9 cellular contexts compared by ENCODE assay signal in the genomic region with DNA sequence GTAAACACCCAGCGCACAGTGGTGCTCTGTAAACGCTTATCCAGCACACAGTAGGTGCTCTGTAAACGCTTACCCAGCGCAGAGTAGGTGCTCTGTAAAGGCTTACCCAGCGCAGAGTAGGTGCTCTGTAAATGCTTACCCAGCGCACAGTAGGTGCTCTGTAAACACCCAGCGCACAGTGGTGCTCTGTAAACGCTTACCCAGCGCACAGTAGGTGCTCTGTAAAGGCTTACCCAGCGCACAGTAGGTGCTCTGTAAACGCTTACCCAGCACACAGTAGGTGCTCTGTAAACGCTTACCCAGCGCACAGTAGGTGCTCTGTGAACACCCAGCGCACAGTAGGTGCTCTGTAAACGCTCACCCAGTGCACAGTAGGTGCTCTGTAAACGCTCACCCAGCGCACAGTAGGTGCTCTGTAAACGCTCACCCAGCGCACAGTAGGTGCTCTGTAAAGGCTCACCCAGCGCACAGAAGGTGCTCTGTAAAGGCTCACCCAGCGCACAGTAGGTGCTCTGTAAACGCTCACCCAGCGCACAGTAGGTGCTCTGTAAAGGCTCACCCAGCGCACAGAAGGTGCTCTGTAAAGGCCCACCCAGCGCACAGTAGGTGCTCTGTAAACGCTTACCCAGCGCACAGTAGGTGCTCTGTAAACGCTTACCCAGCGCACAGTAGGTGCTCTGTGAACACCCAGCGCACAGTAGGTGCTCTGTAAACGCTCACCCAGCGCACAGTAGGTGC. TPM values are rescaled to one million over a fixed set of nuclear protein-coding genes. Genes with fewer than 3 reads are reported as not detected.
DNase-seq lines count a peak whose midpoint lies in the region; ATAC-seq, FAIRE-seq and TF ChIP-seq lines count a peak whose summit lies in the region.
"Not testable (repeated sequence)": the region's sequence is repeated elsewhere in the genome, so short reads cannot be mapped to it uniquely, and the experiment has no call there.
"Had no signal": no experiment of that assay in that cellular context is flagged by ENCODE, and none has a peak within 500 bp of the region (broad histone marks: within the 10 kb centered on the region; RNA-seq: fewer than 3 reads in every experiment).

No MANE protein-coding gene starts in this region.

- not testable (repeated sequence) for H3K9ac ChIP-seq in K562 (ENCODE audit: insufficient read depth in 1 of 2, low read depth in 2 of 2, low read length in 2 of 2)

- CTCF ChIA-PET in CD4-positive, alpha-beta T cell (lab: Charles Lee); activated CD8-positive, alpha-beta memory T cell treated with anti-CD3 and anti-CD28 coated beads, Interleukin-2, amount 10 ng/mL, durations not matched to agents 7 days and 5 days (lab: Charles Lee); K562 (lab: Yijun Ruan, JAX; ENCODE audit: low intra/inter-chr PET ratio): not testable (repeated sequence)

- FAIRE-seq in K562 (lab: Jason Lieb, UNC), result not testable (repeated sequence)

- TF ChIP-seq EP300 in K562 (IDR thresholded peaks at IDR 0.05; ENCODE audit: low read length), result not testable (repeated sequence)

- H3K4me3 ChIP-seq in K562, result not testable (repeated sequence)

- not testable (repeated sequence) for ATAC-seq in CD4-positive, alpha-beta T cell (ENCODE audit: poor library complexity); T-helper 17 cell; activated CD8-positive, alpha-beta memory T cell treated with anti-CD3 and anti-CD28 coated beads, Interleukin-2, amount 10 ng/mL, durations not matched to agents 7 days and 5 days; K562

- not testable (repeated sequence) for H3K27me3 ChIP-seq in CD4-positive, alpha-beta T cell (ENCODE audit: control insufficient read depth, insufficient read depth, low read length)
- peaks cover 0 to 18% of the 10 kb centered on the region in 2 experiments; a peak in 2 of 5 replicates for H3K27me3 ChIP-seq in K562 (ENCODE audit: control insufficient read depth in 2 of 2, insufficient read depth in 2 of 2, low read length in 2 of 2)

- H3K27ac ChIP-seq in CD4-positive, alpha-beta T cell (ENCODE audit: low read depth, low read length); K562 (ENCODE audit: extremely low read depth, low read depth, low read length): not testable (repeated sequence)

- not testable (repeated sequence) for H3K79me2 ChIP-seq in K562 (ENCODE audit: control insufficient read depth, insufficient read depth, low read length)

- intact Hi-C loops in CD4-positive, alpha-beta T cell (cut with DNase I, micrococcal nuclease); K562 (cut with micrococcal nuclease): not testable (repeated sequence)

- TF ChIP-seq POLR2A in K562 (conservative IDR thresholded peaks at IDR 0.05), result not testable (repeated sequence)

- not testable (repeated sequence) for H4K20me1 ChIP-seq in K562 (replicated peaks; ENCODE audit: control insufficient read depth, insufficient read depth, low read length)

- H3K27ac Mint-ChIP-seq in CD4-positive, alpha-beta T cell, result peak overlapping the region; percentile 53
- H3K27ac Mint-ChIP-seq in IgD-negative memory B cell (peak overlapping the region in 2 of 3 donors; percentile 80 to 91), T-helper 17 cell (peak overlapping the region; percentile 19)
- H3K27ac Mint-ChIP-seq in activated CD8-positive, alpha-beta memory T cell treated with anti-CD3 and anti-CD28 coated beads, Interleukin-2, amount 10 ng/mL, durations not matched to agents 7 days and 5 days; nephron progenitor cell: not testable (repeated sequence)

- H3K4me1 Mint-ChIP-seq in CD4-positive, alpha-beta T cell (ENCODE audit: low read depth); IgD-negative memory B cell; T-helper 17 cell; activated CD8-positive, alpha-beta memory T cell treated with anti-CD3 and anti-CD28 coated beads, Interleukin-2, amount 10 ng/mL, durations not matched to agents 7 days and 5 days; nephron progenitor cell: not testable (repeated sequence)

- H3K9me3 ChIP-seq in CD4-positive, alpha-beta T cell (ENCODE audit: control insufficient read depth, low read length); T-helper 17 cell (ENCODE audit: control insufficient read depth, low read length, poor library complexity, severe bottlenecking); K562 (replicated peaks; ENCODE audit: control insufficient read depth, insufficient read depth, low read depth, low read length): not testable (repeated sequence)

- not testable (repeated sequence) for TF ChIP-seq CTCF in CD4-positive, alpha-beta T cell (IDR thresholded peaks at IDR 0.05); K562 (IDR thresholded peaks at IDR 0.05 in 2 of 3, conservative IDR thresholded peaks at IDR 0.05 in 1 of 3; ENCODE audit: insufficient read depth in 2 of 3, low read depth in 1 of 3, low read length in 3 of 3); nephron progenitor cell (IDR thresholded peaks at IDR 0.05)

- not testable (repeated sequence) for H3K36me3 ChIP-seq in K562 (ENCODE audit: control insufficient read depth, insufficient read depth, low read length)

- not testable (repeated sequence) for H3K4me3 Mint-ChIP-seq in CD4-positive, alpha-beta T cell; T-helper 17 cell; activated CD8-positive, alpha-beta memory T cell treated with anti-CD3 and anti-CD28 coated beads, Interleukin-2, amount 10 ng/mL, durations not matched to agents 7 days and 5 days; nephron progenitor cell
- peak overlapping the region in 1 of 4 donors; percentile 50 for H3K4me3 Mint-ChIP-seq in IgD-negative memory B cell

- H3K4me2 ChIP-seq in K562 (ENCODE audit: insufficient read depth, low read length), result not testable (repeated sequence)

- WGBS in K562 (ENCODE audit: insufficient coverage, low coverage, missing lambda C conversion rate), result 29% methylated on average over 26 of the region's 32 CpGs

- not testable (repeated sequence) for H2AFZ ChIP-seq in K562 (ENCODE audit: low read depth, low read length)

- H3K27me3 Mint-ChIP-seq in CD4-positive, alpha-beta T cell; IgD-negative memory B cell; T-helper 17 cell; activated CD8-positive, alpha-beta memory T cell treated with anti-CD3 and anti-CD28 coated beads, Interleukin-2, amount 10 ng/mL, durations not matched to agents 7 days and 5 days: not testable (repeated sequence)
- peaks cover 65% of the 10 kb centered on the region for H3K27me3 Mint-ChIP-seq in nephron progenitor cell (ENCODE audit: low read depth, poor library complexity)

- H3K36me3 Mint-ChIP-seq in CD4-positive, alpha-beta T cell (ENCODE audit: low read depth); IgD-negative memory B cell; T-helper 17 cell (ENCODE audit: low read depth); activated CD8-positive, alpha-beta memory T cell treated with anti-CD3 and anti-CD28 coated beads, Interleukin-2, amount 10 ng/mL, durations not matched to agents 7 days and 5 days; nephron progenitor cell (ENCODE audit: low read depth): not testable (repeated sequence)

- POLR2A ChIA-PET in CD4-positive, alpha-beta T cell (lab: Charles Lee); K562 (lab: Yijun Ruan, JAX): not testable (repeated sequence)

- H3K9me1 ChIP-seq in K562 (ENCODE audit: control insufficient read depth, insufficient read depth, low read length), result not testable (repeated sequence)

- H3K4me1 ChIP-seq in K562 (replicated peaks in 1 of 2; ENCODE audit: control insufficient read depth in 2 of 2, insufficient read depth in 2 of 2, low read length in 2 of 2), result peaks cover 0 to 45% of the 10 kb centered on the region in 2 experiments; a peak in 2 of 5 replicates

- not testable (repeated sequence) for BruUV-seq in K562 (replicated peaks; lab: Mats Ljungman, UMichigan)

- in situ Hi-C loops in K562 (cut with MboI), result not testable (repeated sequence)

- not testable (repeated sequence) for DNase-seq in CD4-positive, alpha-beta T cell; T-helper 17 cell; K562 (ENCODE audit: extremely low read depth in 1 of 4, low spot score in 3 of 4)
- peak; percentile 40 for DNase-seq in activated CD8-positive, alpha-beta memory T cell treated with anti-CD3 and anti-CD28 coated beads, Interleukin-2, amount 10 ng/mL, durations not matched to agents 7 days and 5 days
- peak; percentile 6 for DNase-seq in nephron progenitor cell

- H3K9me3 Mint-ChIP-seq in CD4-positive, alpha-beta T cell; IgD-negative memory B cell; activated CD8-positive, alpha-beta memory T cell treated with anti-CD3 and anti-CD28 coated beads, Interleukin-2, amount 10 ng/mL, durations not matched to agents 7 days and 5 days (ENCODE audit: low read depth); nephron progenitor cell: not testable (repeated sequence)

- not testable (repeated sequence) for TF ChIP-seq RAD21 in K562 (CRISPR knock-in tag; conservative IDR thresholded peaks at IDR 0.05 in 1 of 2, IDR thresholded peaks at IDR 0.05 in 1 of 2)

RNA-seq across cellular contexts. Expression of a gene that starts 14.3 kb away (rescaled TPM):
- total RNA-seq in CD4-positive, alpha-beta T cell, result 1 to 10 TPM; 2.1 to 2.9 TPM
- not detected for polyA plus RNA-seq in IgD-negative memory B cell
- under 1 TPM; 0.52 to 0.76 TPM for total RNA-seq in T-helper 17 cell
- not detected for total RNA-seq in activated CD8-positive, alpha-beta memory T cell treated with anti-CD3 and anti-CD28 coated beads, Interleukin-2, amount 10 ng/mL, durations not matched to agents 7 days and 5 days
- 1.7 and 10.2 TPM in 2 replicates for total RNA-seq in K562 (2011; cell fraction: chromatin; rRNA removed; ENCODE audit: low replicate concordance)
- total RNA-seq in K562 (2011; cell fraction: nucleolus; rRNA removed), result 8.4 and 9.0 TPM in 2 replicates
- 3.0 and 3.2 TPM in 2 replicates for total RNA-seq in K562 (2011; cell fraction: nucleoplasm; rRNA removed)
- 0.54 and 0.86 TPM in 2 replicates for total RNA-seq in K562 (2014; rRNA removed)
- total RNA-seq in K562 (2014; rRNA removed; fragmentation: Illumina TruSeq; extraction: Trizol), result not detected in 2 replicates
- 0.15 and 0.29 TPM in 2 replicates for total RNA-seq in K562 (2015; rRNA removed; fragmentation: Illumina TruSeq; extraction: Trizol)
- 1.1 and 1.3 TPM in 2 replicates for total RNA-seq in K562 (2021)
- polyA plus RNA-seq in K562 (2011; rRNA removed), result 0.39 and 1.9 TPM in 2 replicates
- polyA plus RNA-seq in K562 (2011; cell fraction: cytosol; rRNA removed), result 0.94 and 0.97 TPM in 2 replicates
- polyA plus RNA-seq in K562 (2011; cell fraction: nucleus; rRNA removed), result 21.9 and 26.1 TPM in 2 replicates
- 0.74 and 1.7 TPM in 2 replicates for polyA plus RNA-seq in K562 (2012)
- 0.36 and 0.47 TPM in 2 replicates for polyA plus RNA-seq in K562 (2014; fragmentation: Illumina TruSeq; extraction: Trizol)
- polyA plus RNA-seq in K562 (2014; fragmentation: Nextera tagmentation; extraction: Ambion mirVana), result not detected
- 2.2 and 2.4 TPM in 2 replicates for polyA plus RNA-seq in K562 (2014; rRNA removed)
- not detected in 2 replicates for polyA minus RNA-seq in K562 (2011; rRNA and poly(A)+ RNA removed)
- polyA minus RNA-seq in K562 (2011; cell fraction: cytosol; rRNA and poly(A)+ RNA removed), result 0.76 TPM in 1 of 2 replicates, not detected in the other
- 1.9 and 3.9 TPM in 2 replicates for polyA minus RNA-seq in K562 (2011; cell fraction: nucleus; rRNA and poly(A)+ RNA removed)
- total RNA-seq: CD8-positive, alpha-beta memory T cell; H4; HFFc6 had no signal
- polyA plus RNA-seq: CD8-positive, alpha-beta memory T cell had no signal

RNA-seq across cellular contexts. Expression of a gene that starts 14.5 kb away (rescaled TPM):
- not detected for total RNA-seq in CD4-positive, alpha-beta T cell
- not detected for polyA plus RNA-seq in IgD-negative memory B cell
- under 1 TPM in 1 of 2 donors, not detected in 1; 0.12 TPM for total RNA-seq in T-helper 17 cell
- not detected for total RNA-seq in activated CD8-positive, alpha-beta memory T cell treated with anti-CD3 and anti-CD28 coated beads, Interleukin-2, amount 10 ng/mL, durations not matched to agents 7 days and 5 days
- total RNA-seq in K562 (2011; cell fraction: chromatin; rRNA removed; ENCODE audit: low replicate concordance), result 0.37 TPM in 1 of 2 replicates, not detected in the other
- 0.33 TPM in 1 of 2 replicates, not detected in the other for total RNA-seq in K562 (2011; cell fraction: nucleolus; rRNA removed)
- not detected in 2 replicates for total RNA-seq in K562 (2011; cell fraction: nucleoplasm; rRNA removed)
- 0.16 and 0.18 TPM in 2 replicates for total RNA-seq in K562 (2014; rRNA removed)
- not detected in 2 replicates for total RNA-seq in K562 (2014; rRNA removed; fragmentation: Illumina TruSeq; extraction: Trizol)
- not detected in 2 replicates for total RNA-seq in K562 (2015; rRNA removed; fragmentation: Illumina TruSeq; extraction: Trizol)
- 0.07 and 0.11 TPM in 2 replicates for total RNA-seq in K562 (2021)
- polyA plus RNA-seq in K562 (2011; rRNA removed), result 0.03 TPM in 1 of 2 replicates, not detected in the other
- 0.03 and 0.12 TPM in 2 replicates for polyA plus RNA-seq in K562 (2011; cell fraction: cytosol; rRNA removed)
- polyA plus RNA-seq in K562 (2011; cell fraction: nucleus; rRNA removed), result 0.08 and 0.09 TPM in 2 replicates
- polyA plus RNA-seq in K562 (2012), result 0.11 and 0.12 TPM in 2 replicates
- not detected in 2 replicates for polyA plus RNA-seq in K562 (2014; fragmentation: Illumina TruSeq; extraction: Trizol)
- not detected for polyA plus RNA-seq in K562 (2014; fragmentation: Nextera tagmentation; extraction: Ambion mirVana)
- polyA plus RNA-seq in K562 (2014; rRNA removed), result not detected in 2 replicates
- not detected in 2 replicates for polyA minus RNA-seq in K562 (2011; rRNA and poly(A)+ RNA removed)
- polyA minus RNA-seq in K562 (2011; cell fraction: cytosol; rRNA and poly(A)+ RNA removed), result not detected in 2 replicates
- polyA minus RNA-seq in K562 (2011; cell fraction: nucleus; rRNA and poly(A)+ RNA removed), result not detected in 2 replicates
- total RNA-seq: CD8-positive, alpha-beta memory T cell had no signal
- polyA plus RNA-seq: CD8-positive, alpha-beta memory T cell had no signal

RNA-seq across cellular contexts. Expression of a gene that starts 31.4 kb away (rescaled TPM):
- 1 to 10 TPM; 4.0 to 6.7 TPM for total RNA-seq in CD4-positive, alpha-beta T cell
- polyA plus RNA-seq in IgD-negative memory B cell (1.3 TPM), K562 (2011; rRNA removed) (6.9 and 9.7 TPM in 2 replicates), K562 (2014; fragmentation: Illumina TruSeq; extraction: Trizol) (7.4 and 7.5 TPM in 2 replicates), K562 (2014; fragmentation: Nextera tagmentation; extraction: Ambion mirVana) (under 1 TPM; 0.70 to 0.80 TPM), K562 (2014; rRNA removed) (33.9 and 60.6 TPM in 2 replicates)
- total RNA-seq in T-helper 17 cell (1 to 10 TPM; 4.1 to 8.1 TPM), K562 (2014; rRNA removed) (18.3 and 26.8 TPM in 2 replicates), K562 (2014; rRNA removed; fragmentation: Illumina TruSeq; extraction: Trizol) (7.4 and 8.2 TPM in 2 replicates), K562 (2015; rRNA removed; fragmentation: Illumina TruSeq; extraction: Trizol) (6.4 and 7.5 TPM in 2 replicates), K562 (2021) (12.4 and 14.3 TPM in 2 replicates)
- 1 to 10 TPM; 8.1 to 9.3 TPM for total RNA-seq in activated CD8-positive, alpha-beta memory T cell treated with anti-CD3 and anti-CD28 coated beads, Interleukin-2, amount 10 ng/mL, durations not matched to agents 7 days and 5 days
- 47.1 and 61.9 TPM in 2 replicates for total RNA-seq in K562 (2011; cell fraction: chromatin; rRNA removed; ENCODE audit: low replicate concordance)
- 22.5 and 24.7 TPM in 2 replicates for total RNA-seq in K562 (2011; cell fraction: nucleolus; rRNA removed)
- 21.5 and 25.0 TPM in 2 replicates for total RNA-seq in K562 (2011; cell fraction: nucleoplasm; rRNA removed)
- 5.1 and 5.2 TPM in 2 replicates for polyA plus RNA-seq in K562 (2011; cell fraction: cytosol; rRNA removed)
- 12.6 and 18.5 TPM in 2 replicates for polyA plus RNA-seq in K562 (2011; cell fraction: nucleus; rRNA removed)
- polyA plus RNA-seq in K562 (2012), result 6.3 and 7.9 TPM in 2 replicates
- 16.9 and 19.1 TPM in 2 replicates for polyA minus RNA-seq in K562 (2011; rRNA and poly(A)+ RNA removed)
- 7.0 and 9.8 TPM in 2 replicates for polyA minus RNA-seq in K562 (2011; cell fraction: cytosol; rRNA and poly(A)+ RNA removed)
- polyA minus RNA-seq in K562 (2011; cell fraction: nucleus; rRNA and poly(A)+ RNA removed), result 9.3 and 12.1 TPM in 2 replicates
